8 cellular contexts compared by ENCODE assay signal in the genomic region with DNA sequence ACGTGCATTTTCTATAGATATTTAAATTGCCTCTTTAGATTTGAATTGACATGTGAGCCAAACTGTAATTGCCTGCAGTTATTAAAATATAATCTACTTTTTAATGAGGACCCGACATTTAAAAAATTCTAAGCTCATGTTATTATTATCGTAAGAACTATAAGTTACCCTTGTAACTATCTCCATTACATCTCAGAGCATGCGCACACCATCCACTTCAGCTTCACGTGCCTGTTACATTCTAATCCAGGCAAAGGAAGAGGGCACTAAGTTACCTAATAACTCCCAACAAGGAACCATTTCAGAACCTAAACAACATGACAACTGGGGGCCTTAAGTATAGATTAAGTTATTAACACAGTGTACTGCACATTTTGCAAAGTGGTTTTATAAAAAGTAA.
"Had no signal": no experiment of that assay in that cellular context is flagged by ENCODE, and none has a peak within 500 bp of the region (broad histone marks: within the 10 kb centered on the region; RNA-seq: fewer than 3 reads in every experiment).

No MANE protein-coding gene starts in this region.

- H3K4me3 ChIP-seq: GM12878 had no signal

- DNase-seq: GDM1, GF-D8 had no signal

- FAIRE-seq: G401.6, GM12878, GM12891, GM12892, GM18507, GM19239 had no signal

- ATAC-seq: GM12878 had no signal
